ENCODE assay signal across 9 cellular contexts in genomic region chr3:146468932-146469205, GRCh38. TPM values are rescaled to one million over a fixed set of nuclear protein-coding genes. Genes with fewer than 3 reads are reported as not detected.
A peak's percentile ranks its signal among the peaks of the same experiment; 100 is the strongest.
DNase-seq lines count a peak whose midpoint lies in the region; ATAC-seq and TF ChIP-seq lines count a peak whose summit lies in the region.
"Not testable (repeated sequence)": the region's sequence is repeated elsewhere in the genome, so short reads cannot be mapped to it uniquely, and the experiment has no call there.
"Had no signal": no experiment of that assay in that cellular context is flagged by ENCODE, and none has a peak within 500 bp of the region (broad histone marks: within the 10 kb centered on the region; RNA-seq: fewer than 3 reads in every experiment).

No MANE protein-coding gene starts in this region.

- not testable (repeated sequence) for TF ChIP-seq CTCF in breast epithelium (IDR thresholded peaks at IDR 0.05); fibroblast of mammary gland (conservative IDR thresholded peaks at IDR 0.05; ENCODE audit: control insufficient read depth, insufficient read depth, low read depth, low read length); sigmoid colon (IDR thresholded peaks at IDR 0.05); upper lobe of left lung (IDR thresholded peaks at IDR 0.05)

- not testable (repeated sequence) for TF ChIP-seq EP300 in sigmoid colon (IDR thresholded peaks at IDR 0.05); upper lobe of left lung (IDR thresholded peaks at IDR 0.05)

- H3K4me3 ChIP-seq in breast epithelium, result peak overlapping the region in 2 of 3 donors; percentile 63 to 75
- peak overlapping the region; percentile 48 for H3K4me3 ChIP-seq in fibroblast of mammary gland (ENCODE audit: control insufficient read depth, low read depth, low read length)
- H3K4me3 ChIP-seq in sigmoid colon, result peak overlapping the region; percentile 54 to 66 (median 59)
- peak overlapping the region in 3 of 4 donors; percentile 48 to 70 (median 60) for H3K4me3 ChIP-seq in upper lobe of left lung

- H3K9me3 Mint-ChIP-seq in activated CD4-positive, alpha-beta memory T cell treated with anti-CD3 and anti-CD28 coated beads, Interleukin-2, amount 10 ng/mL, durations not matched to agents 7 days and 5 days; memory B cell: not testable (repeated sequence)

- H3K27me3 Mint-ChIP-seq in activated CD4-positive, alpha-beta memory T cell treated with anti-CD3 and anti-CD28 coated beads, Interleukin-2, amount 10 ng/mL, durations not matched to agents 7 days and 5 days; memory B cell: not testable (repeated sequence)

- TF ChIP-seq POLR2A in breast epithelium (IDR thresholded peaks at IDR 0.05); sigmoid colon (IDR thresholded peaks at IDR 0.05); upper lobe of left lung (IDR thresholded peaks at IDR 0.05): not testable (repeated sequence)

- WGBS in sigmoid colon, 2 donors, result 84 to 96% methylated on average over 8 of the region's 8 CpGs
- 85 to 92% methylated on average over 6 to 8 of the region's 8 CpGs for WGBS in upper lobe of left lung, 2 donors

- peak; percentile 46 for DNase-seq in DMS153 (lab: John Stamatoyannopoulos, UW)
- peak; percentile 71 for DNase-seq in NCI-H774 (lab: John Stamatoyannopoulos, UW)
- not testable (repeated sequence) for DNase-seq in activated CD4-positive, alpha-beta memory T cell treated with anti-CD3 and anti-CD28 coated beads, Interleukin-2, amount 10 ng/mL, durations not matched to agents 7 days and 5 days; breast epithelium (ENCODE audit: low spot score in 2 of 2); fibroblast of mammary gland (ENCODE audit: low read depth); memory B cell (ENCODE audit: low spot score in 2 of 2); sigmoid colon; upper lobe of left lung

- H3K4me1 ChIP-seq in breast epithelium, result not testable (repeated sequence)
- H3K4me1 ChIP-seq in sigmoid colon (peaks cover 0 to 15% (median 6%) of the 10 kb centered on the region in 4 donors), upper lobe of left lung (peaks cover 0 to 15% (median 2%) of the 10 kb centered on the region in 4 donors)

- peaks cover 22% of the 10 kb centered on the region for H3K4me1 Mint-ChIP-seq in activated CD4-positive, alpha-beta memory T cell treated with anti-CD3 and anti-CD28 coated beads, Interleukin-2, amount 10 ng/mL, durations not matched to agents 7 days and 5 days
- H3K4me1 Mint-ChIP-seq in memory B cell, result not testable (repeated sequence)

- H3K27me3 ChIP-seq in breast epithelium, sigmoid colon, upper lobe of left lung: not testable (repeated sequence)

- CTCF ChIA-PET in activated CD4-positive, alpha-beta memory T cell treated with anti-CD3 and anti-CD28 coated beads, Interleukin-2, amount 10 ng/mL, durations not matched to agents 7 days and 5 days (lab: Charles Lee), result not testable (repeated sequence)

- H3K27ac Mint-ChIP-seq in activated CD4-positive, alpha-beta memory T cell treated with anti-CD3 and anti-CD28 coated beads, Interleukin-2, amount 10 ng/mL, durations not matched to agents 7 days and 5 days, result not testable (repeated sequence)
- H3K27ac Mint-ChIP-seq in memory B cell, result peak overlapping the region; percentile 82

- POLR2A ChIA-PET in activated CD4-positive, alpha-beta memory T cell treated with anti-CD3 and anti-CD28 coated beads, Interleukin-2, amount 10 ng/mL, durations not matched to agents 7 days and 5 days (lab: Charles Lee), result interaction anchor here (0.6 to 2.1 kb wide), 2 partner anchors 22 to 75 kb away, joined by 3 to 9 read pairs; partner anchors contain the start of gene PLSCR1

- H3K36me3 Mint-ChIP-seq in activated CD4-positive, alpha-beta memory T cell treated with anti-CD3 and anti-CD28 coated beads, Interleukin-2, amount 10 ng/mL, durations not matched to agents 7 days and 5 days (ENCODE audit: low read depth); memory B cell: not testable (repeated sequence)

- H3K9me3 ChIP-seq in breast epithelium, sigmoid colon, upper lobe of left lung: not testable (repeated sequence)

- ATAC-seq in memory B cell (ENCODE audit: low read depth), result not testable (repeated sequence)
- ATAC-seq in upper lobe of left lung (ENCODE audit: low FRiP score in 2 of 2), result peak in 1 of 2 donors; percentile 45

- peak overlapping the region; percentile 67 for H3K4me3 Mint-ChIP-seq in activated CD4-positive, alpha-beta memory T cell treated with anti-CD3 and anti-CD28 coated beads, Interleukin-2, amount 10 ng/mL, durations not matched to agents 7 days and 5 days
- peak overlapping the region; percentile 88 for H3K4me3 Mint-ChIP-seq in memory B cell

- H3K36me3 ChIP-seq in breast epithelium, sigmoid colon, upper lobe of left lung: not testable (repeated sequence)

- peak overlapping the region; percentile 83 to 84 for H3K27ac ChIP-seq in breast epithelium
- peak overlapping the region; percentile 36 to 76 (median 64) for H3K27ac ChIP-seq in sigmoid colon
- peak overlapping the region in 3 of 4 donors; percentile 50 to 87 (median 85) for H3K27ac ChIP-seq in upper lobe of left lung

- intact Hi-C loops in breast epithelium (cut with DNase I; ENCODE audit: low total_unique reads); sigmoid colon (cut with DNase I): not testable (repeated sequence)

RNA-seq across cellular contexts. Expression of gene PLSCR2, which starts 0.5 kb away (rescaled TPM):
- not detected for total RNA-seq in activated CD4-positive, alpha-beta memory T cell treated with anti-CD3 and anti-CD28 coated beads, Interleukin-2, amount 10 ng/mL, durations not matched to agents 7 days and 5 days
- total RNA-seq in breast epithelium, result 1 to 10 TPM in 1 of 3 donors, under 1 TPM in 1, not detected in 1; 0.73 to 2.0 TPM
- not detected for total RNA-seq in sigmoid colon
- under 1 TPM in 1 of 3 donors, not detected in 2; 0.45 TPM for polyA plus RNA-seq in sigmoid colon
- total RNA-seq in upper lobe of left lung, result under 1 TPM in 1 of 6 donors, not detected in 5; 0.31 TPM
- total RNA-seq: G401 had no signal
